11 cellular contexts compared by ENCODE assay signal in genomic region chr17:46832945-46833839, GRCh38. TPM values are rescaled to one million over a fixed set of nuclear protein-coding genes. Genes with fewer than 3 reads are reported as not detected.
DNase-seq lines count a peak whose midpoint lies in the region; ATAC-seq and TF ChIP-seq lines count a peak whose summit lies in the region.
"Had no signal": no experiment of that assay in that cellular context is flagged by ENCODE, and none has a peak within 500 bp of the region (broad histone marks: within the 10 kb centered on the region; RNA-seq: fewer than 3 reads in every experiment).

No MANE protein-coding gene starts in this region.

- in situ Hi-C loops in astrocyte of the cerebellum (cut with HindIII; ENCODE audit: low sequenced_read_pairs): no loop called here

- no peaks in the 10 kb centered on the region for H3K36me3 Mint-ChIP-seq in activated CD4-positive, alpha-beta T cell treated with anti-CD3 and anti-CD28 coated beads for 36 hours (ENCODE audit: low read depth)
- no peaks in the 10 kb centered on the region for H3K36me3 Mint-ChIP-seq in natural killer cell

- H3K27ac ChIP-seq in substantia nigra (ENCODE audit: low read depth, low read length, poor library complexity, severe bottlenecking): no peak overlapping the region
- H3K27ac ChIP-seq: epithelial cell of prostate had no signal

- no peak for DNase-seq in activated CD4-positive, alpha-beta T cell treated with anti-CD3 and anti-CD28 coated beads for 36 hours
- no peak for DNase-seq in activated CD4-positive, alpha-beta T cell treated with anti-CD3 and anti-CD28 coated beads, Interleukin-2, amount 50 U/mL, for 4 hours
- DNase-seq in astrocyte of the cerebellum (ENCODE audit: low read depth): peak; percentile 40
- peak; percentile 32 for DNase-seq in iPS-NIHi7 (ENCODE audit: extremely low spot score)
- DNase-seq in substantia nigra (lab: John Stamatoyannopoulos, UW): peak in 34 of 49 donors; percentile 9 to 81 (median 54)
- no peak for DNase-seq in germinal center (ENCODE audit: low spot score)
- DNase-seq in natural killer cell: no peak
- DNase-seq: activated CD4-positive, alpha-beta T cell treated with anti-CD3 and anti-CD28 coated beads for 1 hour; NCI-H345 had no signal

- intact Hi-C loops in activated CD4-positive, alpha-beta T cell treated with anti-CD3 and anti-CD28 coated beads for 36 hours (cut with DNase I, micrococcal nuclease): no loop called here
- intact Hi-C loops in natural killer cell (cut with micrococcal nuclease): no loop called here

- no peak for TF ChIP-seq CTCF in astrocyte of the cerebellum (IDR thresholded peaks at IDR 0.05; ENCODE audit: low read depth, low read length, missing control alignments)
- TF ChIP-seq CTCF in natural killer cell (IDR thresholded peaks at IDR 0.05): no peak

- peak; percentile 66 for ATAC-seq in activated CD4-positive, alpha-beta T cell treated with anti-CD3 and anti-CD28 coated beads for 36 hours
- ATAC-seq in GM18909 (IDR thresholded peaks at IDR 0.05; ENCODE audit: poor library complexity, unreplicated experiment) (no peak), natural killer cell (no peak)

- POLR2A ChIA-PET in activated CD4-positive, alpha-beta T cell treated with anti-CD3 and anti-CD28 coated beads for 36 hours (lab: Charles Lee): interaction anchor here (0.6 to 0.7 kb wide), 2 partner anchors 18 to 829 kb away, joined by 3 to 6 read pairs; no protein-coding TSS in a partner anchor

- H3K27me3 Mint-ChIP-seq in activated CD4-positive, alpha-beta T cell treated with anti-CD3 and anti-CD28 coated beads for 36 hours: peaks cover 9% of the 10 kb centered on the region
- peaks cover 6 to 14% of the 10 kb centered on the region in 2 donors for H3K27me3 Mint-ChIP-seq in natural killer cell (ENCODE audit: low read depth in 2 of 2)

- H3K27ac Mint-ChIP-seq in activated CD4-positive, alpha-beta T cell treated with anti-CD3 and anti-CD28 coated beads for 36 hours: no peak overlapping the region
- H3K27ac Mint-ChIP-seq in natural killer cell: no peak overlapping the region

- no peak overlapping the region for H3K4me3 Mint-ChIP-seq in activated CD4-positive, alpha-beta T cell treated with anti-CD3 and anti-CD28 coated beads for 36 hours
- no peak overlapping the region for H3K4me3 Mint-ChIP-seq in natural killer cell

- H3K9me3 Mint-ChIP-seq in activated CD4-positive, alpha-beta T cell treated with anti-CD3 and anti-CD28 coated beads for 36 hours (ENCODE audit: low read depth): no peaks in the 10 kb centered on the region
- H3K9me3 Mint-ChIP-seq in natural killer cell: no peaks in the 10 kb centered on the region

- CTCF ChIA-PET in activated CD4-positive, alpha-beta T cell treated with anti-CD3 and anti-CD28 coated beads for 36 hours (lab: Charles Lee): interaction anchor here (0.6 to 1.5 kb wide), 6 partner anchors 8 to 640 kb away, joined by 3 to 7 read pairs (median 3); partner anchors contain the start of gene KANSL1

- no peak overlapping the region for H3K4me3 ChIP-seq in astrocyte of the cerebellum (ENCODE audit: low read depth, low read length)

- peaks cover 6% of the 10 kb centered on the region for H3K4me1 Mint-ChIP-seq in activated CD4-positive, alpha-beta T cell treated with anti-CD3 and anti-CD28 coated beads for 36 hours
- peaks cover 7% of the 10 kb centered on the region in 2 donors for H3K4me1 Mint-ChIP-seq in natural killer cell

RNA-seq across cellular contexts. Expression of gene WNT3, which starts 14.7 kb away (rescaled TPM):
- under 1 TPM; 0.09 to 0.12 TPM for total RNA-seq in activated CD4-positive, alpha-beta T cell treated with anti-CD3 and anti-CD28 coated beads for 36 hours
- total RNA-seq in natural killer cell: 1 to 10 TPM in 1 of 3 donors, under 1 TPM in 2; 0.07 to 1.4 (median 0.30) TPM

RNA-seq across cellular contexts. Expression of gene WNT9B, which starts 18.2 kb away (rescaled TPM):
- not detected for total RNA-seq in activated CD4-positive, alpha-beta T cell treated with anti-CD3 and anti-CD28 coated beads for 36 hours
- total RNA-seq in natural killer cell: not detected

Comparison
In these comparisons a context has a peak if more than half of its experiments do, and no peak if none do; other contexts are left out.
1. DNase-seq: peak in astrocyte of the cerebellum (single experiment), iPS-NIHi7 (single experiment) and substantia nigra (34 of 49); none in activated CD4-positive, alpha-beta T cell treated with anti-CD3 and anti-CD28 coated beads for 36 hours (single experiment), activated CD4-positive, alpha-beta T cell treated with anti-CD3 and anti-CD28 coated beads, Interleukin-2, amount 50 U/mL, for 4 hours (0 of 2), germinal center (single experiment) and natural killer cell (single experiment).